In genomic region chr18:32470713-32471633, GRCh38 we compare ENCODE assay signal across 8 cellular contexts.
DNase-seq lines count a peak whose midpoint lies in the region; ATAC-seq and TF ChIP-seq lines count a peak whose summit lies in the region.

TSS of gene GAREM1 (minus strand) at chr18:32470882. CDS start at chr18:32470428, 454 bp downstream.

- no peak for TF ChIP-seq POLR2A in erythroblast (IDR thresholded peaks at IDR 0.05; ENCODE audit: low read length)

- peaks cover 0 to 3% of the 10 kb centered on the region in 2 donors for H3K27me3 ChIP-seq in mucosa of rectum (ENCODE audit: control insufficient read depth in 2 of 2, insufficient read depth in 2 of 2, low read length in 2 of 2)

- peak within 1 kb of the TSS; percentile 75 to 88 for H3K9ac ChIP-seq in mucosa of rectum (ENCODE audit: low read depth in 1 of 2, low read length in 2 of 2)

- peak within 1 kb of the TSS; percentile 77 to 78 for H3K27ac ChIP-seq in mucosa of rectum (ENCODE audit: low read depth in 2 of 2, low read length in 2 of 2)

- H3K9me3 ChIP-seq in mucosa of rectum (ENCODE audit: control insufficient read depth in 2 of 2, low read length in 2 of 2) = no peaks in the 10 kb centered on the region

- DNase-seq in DMS 273 treated with DMSO at 0.1 percent for 48 hours (lab: John Stamatoyannopoulos, UW) (peak; percentile 88), HuH-7.5 (ENCODE audit: low spot score) (peak; percentile 88), OCI-M1 (lab: John Stamatoyannopoulos, UW) (peak; percentile 92), erythroblast (lab: John Stamatoyannopoulos, UW) (peak; percentile 88 to 94)
- DNase-seq in activated T-cell treated with anti-CD3 and anti-CD28 coated beads, Interleukin-2, amount 50 U/mL, for 1 hour = peak; percentile 84
- DNase-seq in stimulated activated CD8-positive, alpha-beta memory T cell treated with anti-CD3 and anti-CD28 coated beads, Interleukin-4, amount 100 ng/mL, for 48 hours = peak; percentile 77

- H3K4me3 ChIP-seq in mucosa of rectum (ENCODE audit: low read length in 2 of 2) = peak within 1 kb of the TSS; percentile 81 to 85

- ATAC-seq in GM21528 (IDR thresholded peaks at IDR 0.05; ENCODE audit: low FRiP score, unreplicated experiment) = peak; percentile 99

- H3K4me1 ChIP-seq in mucosa of rectum (ENCODE audit: control insufficient read depth in 2 of 2, insufficient read depth in 2 of 2, low read length in 2 of 2) = peaks cover 16 to 21% of the 10 kb centered on the region in 2 donors

- H3K36me3 ChIP-seq in mucosa of rectum (ENCODE audit: control insufficient read depth in 2 of 2, insufficient read depth in 2 of 2, low read length in 2 of 2) = no peaks in the 10 kb centered on the region

Comparison
In these comparisons a context has a peak if more than half of its experiments do, and no peak if none do; other contexts are left out.
1. Peak in every context shown above with its lines: DNase-seq, ATAC-seq, H3K4me3 ChIP-seq and H3K27ac ChIP-seq.